ENCODE assay signal across 1 cellular context in genomic region chr2:109721117-109721504, GRCh38.
TF ChIP-seq lines count a peak whose summit lies in the region.

No MANE protein-coding gene starts in this region.

TF ChIP-seq in GM23338, 12 proteins besides CTCF, POLR2A, EP300 and RAD21 (continued from another document):
- TF ChIP-seq, protein P1, sequence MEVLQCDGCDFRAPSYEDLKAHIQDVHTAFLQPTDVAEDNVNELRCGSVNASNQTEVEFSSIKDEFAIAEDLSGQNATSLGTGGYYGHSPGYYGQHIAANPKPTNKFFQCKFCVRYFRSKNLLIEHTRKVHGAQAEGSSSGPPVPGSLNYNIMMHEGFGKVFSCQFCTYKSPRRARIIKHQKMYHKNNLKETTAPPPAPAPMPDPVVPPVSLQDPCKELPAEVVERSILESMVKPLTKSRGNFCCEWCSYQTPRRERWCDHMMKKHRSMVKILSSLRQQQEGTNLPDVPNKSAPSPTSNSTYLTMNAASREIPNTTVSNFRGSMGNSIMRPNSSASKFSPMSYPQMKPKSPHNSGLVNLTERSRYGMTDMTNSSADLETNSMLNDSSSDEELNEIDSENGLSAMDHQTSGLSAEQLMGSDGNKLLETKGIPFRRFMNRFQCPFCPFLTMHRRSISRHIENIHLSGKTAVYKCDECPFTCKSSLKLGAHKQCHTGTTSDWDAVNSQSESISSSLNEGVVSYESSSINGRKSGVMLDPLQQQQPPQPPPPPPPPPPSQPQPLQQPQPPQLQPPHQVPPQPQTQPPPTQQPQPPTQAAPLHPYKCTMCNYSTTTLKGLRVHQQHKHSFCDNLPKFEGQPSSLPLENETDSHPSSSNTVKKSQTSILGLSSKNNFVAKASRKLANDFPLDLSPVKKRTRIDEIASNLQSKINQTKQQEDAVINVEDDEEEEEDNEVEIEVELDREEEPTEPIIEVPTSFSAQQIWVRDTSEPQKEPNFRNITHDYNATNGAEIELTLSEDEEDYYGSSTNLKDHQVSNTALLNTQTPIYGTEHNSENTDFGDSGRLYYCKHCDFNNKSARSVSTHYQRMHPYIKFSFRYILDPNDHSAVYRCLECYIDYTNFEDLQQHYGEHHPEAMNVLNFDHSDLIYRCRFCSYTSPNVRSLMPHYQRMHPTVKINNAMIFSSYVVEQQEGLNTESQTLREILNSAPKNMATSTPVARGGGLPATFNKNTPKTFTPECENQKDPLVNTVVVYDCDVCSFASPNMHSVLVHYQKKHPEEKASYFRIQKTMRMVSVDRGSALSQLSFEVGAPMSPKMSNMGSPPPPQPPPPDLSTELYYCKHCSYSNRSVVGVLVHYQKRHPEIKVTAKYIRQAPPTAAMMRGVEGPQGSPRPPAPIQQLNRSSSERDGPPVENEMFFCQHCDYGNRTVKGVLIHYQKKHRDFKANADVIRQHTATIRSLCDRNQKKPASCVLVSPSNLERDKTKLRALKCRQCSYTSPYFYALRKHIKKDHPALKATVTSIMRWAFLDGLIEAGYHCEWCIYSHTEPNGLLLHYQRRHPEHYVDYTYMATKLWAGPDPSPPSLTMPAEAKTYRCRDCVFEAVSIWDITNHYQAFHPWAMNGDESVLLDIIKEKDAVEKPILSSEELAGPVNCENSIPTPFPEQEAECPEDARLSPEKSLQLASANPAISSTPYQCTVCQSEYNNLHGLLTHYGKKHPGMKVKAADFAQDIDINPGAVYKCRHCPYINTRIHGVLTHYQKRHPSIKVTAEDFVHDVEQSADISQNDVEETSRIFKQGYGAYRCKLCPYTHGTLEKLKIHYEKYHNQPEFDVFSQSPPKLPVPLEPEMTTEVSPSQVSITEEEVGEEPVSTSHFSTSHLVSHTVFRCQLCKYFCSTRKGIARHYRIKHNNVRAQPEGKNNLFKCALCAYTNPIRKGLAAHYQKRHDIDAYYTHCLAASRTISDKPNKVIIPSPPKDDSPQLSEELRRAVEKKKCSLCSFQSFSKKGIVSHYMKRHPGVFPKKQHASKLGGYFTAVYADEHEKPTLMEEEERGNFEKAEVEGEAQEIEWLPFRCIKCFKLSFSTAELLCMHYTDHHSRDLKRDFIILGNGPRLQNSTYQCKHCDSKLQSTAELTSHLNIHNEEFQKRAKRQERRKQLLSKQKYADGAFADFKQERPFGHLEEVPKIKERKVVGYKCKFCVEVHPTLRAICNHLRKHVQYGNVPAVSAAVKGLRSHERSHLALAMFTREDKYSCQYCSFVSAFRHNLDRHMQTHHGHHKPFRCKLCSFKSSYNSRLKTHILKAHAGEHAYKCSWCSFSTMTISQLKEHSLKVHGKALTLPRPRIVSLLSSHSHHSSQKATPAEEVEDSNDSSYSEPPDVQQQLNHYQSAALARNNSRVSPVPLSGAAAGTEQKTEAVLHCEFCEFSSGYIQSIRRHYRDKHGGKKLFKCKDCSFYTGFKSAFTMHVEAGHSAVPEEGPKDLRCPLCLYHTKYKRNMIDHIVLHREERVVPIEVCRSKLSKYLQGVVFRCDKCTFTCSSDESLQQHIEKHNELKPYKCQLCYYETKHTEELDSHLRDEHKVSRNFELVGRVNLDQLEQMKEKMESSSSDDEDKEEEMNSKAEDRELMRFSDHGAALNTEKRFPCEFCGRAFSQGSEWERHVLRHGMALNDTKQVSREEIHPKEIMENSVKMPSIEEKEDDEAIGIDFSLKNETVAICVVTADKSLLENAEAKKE (CRISPR knock-in tag; IDR thresholded peaks at IDR 0.05): no peak
- TF ChIP-seq, protein P2, sequence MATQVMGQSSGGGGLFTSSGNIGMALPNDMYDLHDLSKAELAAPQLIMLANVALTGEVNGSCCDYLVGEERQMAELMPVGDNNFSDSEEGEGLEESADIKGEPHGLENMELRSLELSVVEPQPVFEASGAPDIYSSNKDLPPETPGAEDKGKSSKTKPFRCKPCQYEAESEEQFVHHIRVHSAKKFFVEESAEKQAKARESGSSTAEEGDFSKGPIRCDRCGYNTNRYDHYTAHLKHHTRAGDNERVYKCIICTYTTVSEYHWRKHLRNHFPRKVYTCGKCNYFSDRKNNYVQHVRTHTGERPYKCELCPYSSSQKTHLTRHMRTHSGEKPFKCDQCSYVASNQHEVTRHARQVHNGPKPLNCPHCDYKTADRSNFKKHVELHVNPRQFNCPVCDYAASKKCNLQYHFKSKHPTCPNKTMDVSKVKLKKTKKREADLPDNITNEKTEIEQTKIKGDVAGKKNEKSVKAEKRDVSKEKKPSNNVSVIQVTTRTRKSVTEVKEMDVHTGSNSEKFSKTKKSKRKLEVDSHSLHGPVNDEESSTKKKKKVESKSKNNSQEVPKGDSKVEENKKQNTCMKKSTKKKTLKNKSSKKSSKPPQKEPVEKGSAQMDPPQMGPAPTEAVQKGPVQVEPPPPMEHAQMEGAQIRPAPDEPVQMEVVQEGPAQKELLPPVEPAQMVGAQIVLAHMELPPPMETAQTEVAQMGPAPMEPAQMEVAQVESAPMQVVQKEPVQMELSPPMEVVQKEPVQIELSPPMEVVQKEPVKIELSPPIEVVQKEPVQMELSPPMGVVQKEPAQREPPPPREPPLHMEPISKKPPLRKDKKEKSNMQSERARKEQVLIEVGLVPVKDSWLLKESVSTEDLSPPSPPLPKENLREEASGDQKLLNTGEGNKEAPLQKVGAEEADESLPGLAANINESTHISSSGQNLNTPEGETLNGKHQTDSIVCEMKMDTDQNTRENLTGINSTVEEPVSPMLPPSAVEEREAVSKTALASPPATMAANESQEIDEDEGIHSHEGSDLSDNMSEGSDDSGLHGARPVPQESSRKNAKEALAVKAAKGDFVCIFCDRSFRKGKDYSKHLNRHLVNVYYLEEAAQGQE (IDR thresholded peaks at IDR 0.05; ENCODE audit: unreplicated experiment): no peak
- TF ChIP-seq ZNF114 (CRISPR knock-in tag; IDR thresholded peaks at IDR 0.05): no peak
- no peak for TF ChIP-seq JUNB (IDR thresholded peaks at IDR 0.05; ENCODE audit: unreplicated experiment)
- TF ChIP-seq, protein P3, sequence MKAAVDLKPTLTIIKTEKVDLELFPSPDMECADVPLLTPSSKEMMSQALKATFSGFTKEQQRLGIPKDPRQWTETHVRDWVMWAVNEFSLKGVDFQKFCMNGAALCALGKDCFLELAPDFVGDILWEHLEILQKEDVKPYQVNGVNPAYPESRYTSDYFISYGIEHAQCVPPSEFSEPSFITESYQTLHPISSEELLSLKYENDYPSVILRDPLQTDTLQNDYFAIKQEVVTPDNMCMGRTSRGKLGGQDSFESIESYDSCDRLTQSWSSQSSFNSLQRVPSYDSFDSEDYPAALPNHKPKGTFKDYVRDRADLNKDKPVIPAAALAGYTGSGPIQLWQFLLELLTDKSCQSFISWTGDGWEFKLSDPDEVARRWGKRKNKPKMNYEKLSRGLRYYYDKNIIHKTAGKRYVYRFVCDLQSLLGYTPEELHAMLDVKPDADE (IDR thresholded peaks at IDR 0.05): no peak
